ENCODE assay signal across 1 cellular context in the genomic region with DNA sequence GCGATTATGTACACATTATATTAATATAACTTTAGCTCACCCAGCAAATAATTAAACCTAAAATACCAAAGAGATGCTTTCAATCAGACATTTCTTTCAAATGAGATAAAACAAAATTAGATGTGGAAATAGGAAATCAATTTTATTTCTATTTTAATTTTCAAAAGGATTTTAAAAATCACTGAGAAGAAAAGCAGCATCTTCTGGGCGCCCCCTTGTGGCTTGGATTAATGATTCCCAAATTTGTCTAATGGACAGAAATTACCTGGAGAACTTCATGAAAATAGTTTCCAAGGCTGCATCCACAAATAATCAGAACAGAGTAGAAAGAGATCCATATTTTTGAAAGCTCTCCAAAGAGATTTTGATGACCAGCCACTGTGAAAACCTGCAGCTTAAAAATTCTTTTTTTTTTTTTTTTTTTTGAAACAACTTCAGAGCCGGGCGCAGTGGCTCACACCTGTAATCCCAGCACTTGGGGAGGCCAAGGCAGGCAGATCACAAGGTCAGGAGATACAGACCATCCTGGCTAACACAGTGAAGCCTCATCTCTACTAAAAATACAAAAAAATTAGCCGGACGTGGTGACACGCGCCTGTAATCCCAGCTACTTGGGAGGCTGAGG.
TF ChIP-seq lines count a peak whose summit lies in the region.

No MANE protein-coding gene starts in this region.

TF ChIP-seq in K562, 482 proteins besides CTCF, POLR2A, EP300 and RAD21:
- TF ChIP-seq, protein P1, sequence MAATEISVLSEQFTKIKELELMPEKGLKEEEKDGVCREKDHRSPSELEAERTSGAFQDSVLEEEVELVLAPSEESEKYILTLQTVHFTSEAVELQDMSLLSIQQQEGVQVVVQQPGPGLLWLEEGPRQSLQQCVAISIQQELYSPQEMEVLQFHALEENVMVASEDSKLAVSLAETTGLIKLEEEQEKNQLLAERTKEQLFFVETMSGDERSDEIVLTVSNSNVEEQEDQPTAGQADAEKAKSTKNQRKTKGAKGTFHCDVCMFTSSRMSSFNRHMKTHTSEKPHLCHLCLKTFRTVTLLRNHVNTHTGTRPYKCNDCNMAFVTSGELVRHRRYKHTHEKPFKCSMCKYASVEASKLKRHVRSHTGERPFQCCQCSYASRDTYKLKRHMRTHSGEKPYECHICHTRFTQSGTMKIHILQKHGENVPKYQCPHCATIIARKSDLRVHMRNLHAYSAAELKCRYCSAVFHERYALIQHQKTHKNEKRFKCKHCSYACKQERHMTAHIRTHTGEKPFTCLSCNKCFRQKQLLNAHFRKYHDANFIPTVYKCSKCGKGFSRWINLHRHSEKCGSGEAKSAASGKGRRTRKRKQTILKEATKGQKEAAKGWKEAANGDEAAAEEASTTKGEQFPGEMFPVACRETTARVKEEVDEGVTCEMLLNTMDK (IDR thresholded peaks at IDR 0.05; ENCODE audit: borderline replicate concordance, insufficient read depth, low read depth, low read length, poor library complexity, severe bottlenecking) = peak; percentile 11
- TF ChIP-seq POLR2AphosphoS2 (IDR thresholded peaks at IDR 0.05; ENCODE audit: low read length) (no peak), ZNF75A (CRISPR knock-in tag; IDR thresholded peaks at IDR 0.05) (no peak), NFIX (CRISPR knock-in tag; IDR thresholded peaks at IDR 0.05; ENCODE audit: low read depth) (no peak), NCOA6 (IDR thresholded peaks at IDR 0.05) (no peak), ZNF224 (CRISPR knock-in tag; IDR thresholded peaks at IDR 0.05) (no peak), TBL1XR1 (IDR thresholded peaks at IDR 0.05; ENCODE audit: low read length in 2 of 2) (no peak), ZNF274 (IDR thresholded peaks at IDR 0.05; ENCODE audit: borderline replicate concordance, low read depth, low read length) (no peak), ZNF316 (IDR thresholded peaks at IDR 0.05) (peak; percentile 59), ILF3 (IDR thresholded peaks at IDR 0.05; ENCODE audit: borderline replicate concordance) (no peak), HDAC2 (IDR thresholded peaks at IDR 0.05) (no peak), TCF7L2 (IDR thresholded peaks at IDR 0.05; ENCODE audit: low read depth, low read length) (no peak), CC2D1A (IDR thresholded peaks at IDR 0.05) (no peak)
- TF ChIP-seq, protein P2, sequence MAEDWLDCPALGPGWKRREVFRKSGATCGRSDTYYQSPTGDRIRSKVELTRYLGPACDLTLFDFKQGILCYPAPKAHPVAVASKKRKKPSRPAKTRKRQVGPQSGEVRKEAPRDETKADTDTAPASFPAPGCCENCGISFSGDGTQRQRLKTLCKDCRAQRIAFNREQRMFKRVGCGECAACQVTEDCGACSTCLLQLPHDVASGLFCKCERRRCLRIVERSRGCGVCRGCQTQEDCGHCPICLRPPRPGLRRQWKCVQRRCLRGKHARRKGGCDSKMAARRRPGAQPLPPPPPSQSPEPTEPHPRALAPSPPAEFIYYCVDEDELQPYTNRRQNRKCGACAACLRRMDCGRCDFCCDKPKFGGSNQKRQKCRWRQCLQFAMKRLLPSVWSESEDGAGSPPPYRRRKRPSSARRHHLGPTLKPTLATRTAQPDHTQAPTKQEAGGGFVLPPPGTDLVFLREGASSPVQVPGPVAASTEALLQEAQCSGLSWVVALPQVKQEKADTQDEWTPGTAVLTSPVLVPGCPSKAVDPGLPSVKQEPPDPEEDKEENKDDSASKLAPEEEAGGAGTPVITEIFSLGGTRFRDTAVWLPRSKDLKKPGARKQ (CRISPR knock-in tag; IDR thresholded peaks at IDR 0.05) = no peak
